16 cellular contexts compared by ENCODE assay signal in genomic region chr21:33811147-33812024, GRCh38.
A peak's percentile ranks its signal among the peaks of the same experiment; 100 is the strongest.
DNase-seq lines count a peak whose midpoint lies in the region; ATAC-seq and TF ChIP-seq lines count a peak whose summit lies in the region.
"Had no signal": no experiment of that assay in that cellular context is flagged by ENCODE, and none has a peak within 500 bp of the region (broad histone marks: within the 10 kb centered on the region; RNA-seq: fewer than 3 reads in every experiment).

No MANE protein-coding gene starts in this region.

- H3K27ac ChIP-seq in heart right ventricle = peak overlapping the region in 8 of 10 donors; percentile 10 to 80 (median 62)
- H3K27ac ChIP-seq in upper lobe of right lung = peak overlapping the region; percentile 58
- H3K27ac ChIP-seq: C4-2B had no signal

- WGBS in heart right ventricle, 2 donors = 55 to 71% methylated on average over 6 of the region's 6 CpGs

- peaks cover 28% of the 10 kb centered on the region for H3K36me3 Mint-ChIP-seq in mesothelial cell of epicardium
- H3K36me3 Mint-ChIP-seq: naive B cell had no signal

- no peaks in the 10 kb centered on the region for H3K9me3 ChIP-seq in heart right ventricle
- no peaks in the 10 kb centered on the region for H3K9me3 ChIP-seq in upper lobe of right lung

- ATAC-seq in Right ventricle myocardium superior (ENCODE audit: poor library complexity) = peak; percentile 56
- ATAC-seq in Right ventricle myocardium inferior = no peak
- peak in 7 of 8 donors; percentile 10 to 25 (median 17) for ATAC-seq in heart right ventricle
- ATAC-seq in omental fat pad (ENCODE audit: low FRiP score) = peak; percentile 48
- no peak for ATAC-seq in upper lobe of right lung
- no peak for ATAC-seq in GM18870 (IDR thresholded peaks at IDR 0.05; ENCODE audit: unreplicated experiment)
- ATAC-seq: activated T-cell treated with anti-CD3 and anti-CD28 coated beads, Interleukin-2, amount 50 U/mL, for 4 hours; esophagus mucosa had no signal

- H3K27me3 ChIP-seq in heart right ventricle (no peaks in the 10 kb centered on the region), upper lobe of right lung (no peaks in the 10 kb centered on the region)

- no peaks in the 10 kb centered on the region for H3K9me3 Mint-ChIP-seq in mesothelial cell of epicardium
- H3K9me3 Mint-ChIP-seq: activated T-cell treated with anti-CD3 and anti-CD28 coated beads, Interleukin-2, amount 50 U/mL, for 4 hours; naive B cell had no signal

- intact Hi-C loops in Right ventricle myocardium superior (cut with DNase I) = no loop called here
- intact Hi-C loops in Right ventricle myocardium inferior (cut with DNase I) = no loop called here
- intact Hi-C loops in heart right ventricle (cut with DNase I) = loop anchor here in 1 of 10 donors (10.0 kb wide), 1 partner anchor 167 kb away; the partner anchor contains the start of genes CRYZL1 and ITSN1
- intact Hi-C loops in upper lobe of right lung (cut with DNase I) = no loop called here

- H3K4me3 Mint-ChIP-seq in mesothelial cell of epicardium = no peak overlapping the region
- H3K4me3 Mint-ChIP-seq: activated T-cell treated with anti-CD3 and anti-CD28 coated beads, Interleukin-2, amount 50 U/mL, for 4 hours; naive B cell had no signal

- H3K4me3 ChIP-seq in heart right ventricle (peak overlapping the region in 1 of 10 donors; percentile 6), upper lobe of right lung (no peak overlapping the region)

- no peaks in the 10 kb centered on the region for H3K27me3 Mint-ChIP-seq in mesothelial cell of epicardium (ENCODE audit: low read depth)

- no peak for DNase-seq in Right ventricle myocardium superior
- DNase-seq in Right ventricle myocardium inferior (ENCODE audit: missing footprints) = no peak
- DNase-seq in heart right ventricle = no peak
- no peak for DNase-seq in omental fat pad (ENCODE audit: low spot score)
- DNase-seq in upper lobe of right lung = no peak
- DNase-seq in NCI-H146 (lab: John Stamatoyannopoulos, UW) = no peak
- no peak for DNase-seq in mesothelial cell of epicardium (ENCODE audit: low spot score in 2 of 2, unreplicated experiment in 2 of 2)
- DNase-seq: activated CD4-positive, alpha-beta T cell treated with anti-CD3 and anti-CD28 coated beads, Interleukin-2, amount 50 U/mL, for 48 hours; activated T-cell treated with anti-CD3 and anti-CD28 coated beads, Interleukin-2, amount 50 U/mL, for 4 hours; hippocampal formation; naive B cell; NCI-H2081 treated with DMSO at 0.1 percent for 48 hours; retina had no signal

- peaks cover 0 to 34% (median 3%) of the 10 kb centered on the region in 9 donors for H3K36me3 ChIP-seq in heart right ventricle
- peaks cover 6% of the 10 kb centered on the region for H3K36me3 ChIP-seq in upper lobe of right lung

- H3K4me1 ChIP-seq in heart right ventricle = peaks cover 5 to 56% (median 19%) of the 10 kb centered on the region in 9 donors
- H3K4me1 ChIP-seq in upper lobe of right lung = peaks cover 15% of the 10 kb centered on the region

- no peak overlapping the region for H3K27ac Mint-ChIP-seq in mesothelial cell of epicardium
- H3K27ac Mint-ChIP-seq: naive B cell had no signal

- no peak for TF ChIP-seq CTCF in heart right ventricle (IDR thresholded peaks at IDR 0.05)
- TF ChIP-seq CTCF in omental fat pad (IDR thresholded peaks at IDR 0.05) = no peak
- TF ChIP-seq CTCF in upper lobe of right lung (IDR thresholded peaks at IDR 0.05) = no peak
- no peak for TF ChIP-seq CTCF in mesothelial cell of epicardium (IDR thresholded peaks at IDR 0.05; ENCODE audit: unreplicated experiment)

- peaks cover 17% of the 10 kb centered on the region for H3K4me1 Mint-ChIP-seq in mesothelial cell of epicardium
- H3K4me1 Mint-ChIP-seq: naive B cell had no signal

Comparison
In these comparisons a context has a peak if more than half of its experiments do, and no peak if none do; other contexts are left out.
1. ATAC-seq: peak in Right ventricle myocardium superior (single experiment), heart right ventricle (7 of 8) and omental fat pad (single experiment); none in Right ventricle myocardium inferior (single experiment), upper lobe of right lung (single experiment) and GM18870 (single experiment).